Comparison of ENCODE assay signal across 9 cellular contexts in the genomic region with DNA sequence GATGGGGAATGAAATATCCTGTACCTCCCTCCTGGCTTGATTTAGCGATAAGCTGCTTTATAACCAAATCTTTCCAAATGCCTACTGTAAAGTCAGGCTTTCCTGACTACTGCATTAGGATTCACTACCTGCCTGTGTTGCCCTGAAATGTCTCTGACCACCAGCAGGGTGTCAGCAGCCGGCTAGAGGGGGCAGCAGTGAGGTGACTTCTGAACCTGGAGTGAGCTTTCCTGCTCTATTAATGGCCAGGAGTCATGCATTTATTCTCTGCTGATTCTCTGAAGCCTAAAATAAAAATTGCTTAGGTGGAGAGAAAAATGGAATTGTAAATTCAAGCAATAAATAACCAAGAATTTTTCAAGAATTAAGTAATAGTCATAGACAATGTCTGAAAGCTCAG. TPM values are rescaled to one million over a fixed set of nuclear protein-coding genes. Genes with fewer than 3 reads are reported as not detected.
DNase-seq lines count a peak whose midpoint lies in the region; ATAC-seq lines count a peak whose summit lies in the region.
"Had no signal": no experiment of that assay in that cellular context is flagged by ENCODE, and none has a peak within 500 bp of the region (broad histone marks: within the 10 kb centered on the region; RNA-seq: fewer than 3 reads in every experiment).

No MANE protein-coding gene starts in this region.

- peak overlapping the region in 18 of 21 experiments; percentile 19 to 99 (median 53) for H3K27ac ChIP-seq in skin epidermis
- H3K27ac ChIP-seq: neutrophil had no signal

- DNase-seq in DMS79 (lab: John Stamatoyannopoulos, UW): peak; percentile 49
- DNase-seq in HT-29 (ENCODE audit: low spot score): peak; percentile 62
- DNase-seq in SW 1271 (lab: John Stamatoyannopoulos, UW): peak; percentile 13 to 47
- DNase-seq in germinal center (ENCODE audit: low spot score): peak; percentile 57
- DNase-seq in activated gamma-delta T cell treated with Interleukin-2 at 50 U/mL for 16 hours: no peak
- DNase-seq in NCI-H2227 treated with DMSO at 0.1 percent for 48 hours (lab: John Stamatoyannopoulos, UW): no peak

- H3K4me3 ChIP-seq in skin epidermis: no peak overlapping the region

- no peak for ATAC-seq in activated CD4-positive, CD25-positive, alpha-beta regulatory T cell treated with anti-CD3 and anti-CD28 coated beads, Interleukin-2, amount 50 U/mL, for 24 hours

RNA-seq across cellular contexts. Expression of a gene that starts 2.5 kb away (rescaled TPM):
- total RNA-seq in HT-29 (2014; rRNA removed; shearing (Covaris generic)): 20.0 and 26.5 TPM in 2 replicates

Comparison
In these comparisons a context has a peak if more than half of its experiments do, and no peak if none do; other contexts are left out.
1. DNase-seq: peak in DMS79 (single experiment), HT-29 (single experiment), SW 1271 (2 of 2) and germinal center (single experiment); none in activated gamma-delta T cell treated with Interleukin-2 at 50 U/mL for 16 hours (single experiment) and NCI-H2227 treated with DMSO at 0.1 percent for 48 hours (single experiment).